ENCODE assay signal across 19 cellular contexts in the genomic region with DNA sequence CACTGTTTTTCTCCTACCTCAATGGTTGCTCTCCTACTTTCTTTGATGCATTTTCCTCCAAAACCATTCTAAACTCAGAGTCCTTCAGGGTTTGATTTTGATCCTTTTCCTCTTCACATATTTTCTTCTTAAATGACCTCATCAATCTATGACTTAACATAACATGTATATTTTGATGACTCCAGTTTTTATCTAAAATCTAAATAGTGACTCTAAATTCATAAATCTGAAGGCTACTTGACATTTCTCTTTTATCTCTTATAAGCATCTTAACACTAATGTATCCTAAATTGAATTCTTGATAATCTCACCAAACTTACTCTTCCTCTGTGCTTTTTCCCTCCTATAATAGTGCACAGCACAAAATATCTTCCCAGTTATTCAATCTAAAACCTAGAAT. TPM values are rescaled to one million over a fixed set of nuclear protein-coding genes. Genes with fewer than 3 reads are reported as not detected.
A peak's percentile ranks its signal among the peaks of the same experiment; 100 is the strongest.
DNase-seq lines count a peak whose midpoint lies in the region; ATAC-seq and TF ChIP-seq lines count a peak whose summit lies in the region.
"Had no signal": no experiment of that assay in that cellular context is flagged by ENCODE, and none has a peak within 500 bp of the region (broad histone marks: within the 10 kb centered on the region; RNA-seq: fewer than 3 reads in every experiment).

No MANE protein-coding gene starts in this region.

- H3K4me3 ChIP-seq in PC-3 (ENCODE audit: low read length) (no peak overlapping the region), SJCRH30 (no peak overlapping the region)
- H3K4me3 ChIP-seq: GM12878, HAP-1 had no signal

- no peak overlapping the region for H3K4me2 ChIP-seq in PC-3 (ENCODE audit: low read length)

- TF ChIP-seq CTCF in PC-3 (conservative IDR thresholded peaks at IDR 0.05; ENCODE audit: low read depth, low read length) (no peak), type B pancreatic cell (conservative IDR thresholded peaks at IDR 0.05) (no peak)

- no peaks in the 10 kb centered on the region for H3K36me3 ChIP-seq in PC-3 (ENCODE audit: low read depth, low read length)
- no peaks in the 10 kb centered on the region for H3K36me3 ChIP-seq in SJCRH30
- H3K36me3 ChIP-seq: HAP-1 had no signal

- no TSS peak for BruUV-seq in PC-3 (replicated peaks; lab: Mats Ljungman, UMichigan)

- H3K27me3 ChIP-seq in PC-3 (ENCODE audit: low read length) (no peaks in the 10 kb centered on the region), SJCRH30 (no peaks in the 10 kb centered on the region)

- H4K20me1 ChIP-seq in PC-3 (ENCODE audit: low read length) = no peaks in the 10 kb centered on the region

- H3K27me3 Mint-ChIP-seq in type B pancreatic cell = no peaks in the 10 kb centered on the region

- no peak overlapping the region for H3K9ac ChIP-seq in PC-3 (ENCODE audit: low read length)

- H3K36me3 Mint-ChIP-seq in type B pancreatic cell = no peaks in the 10 kb centered on the region
- H3K36me3 Mint-ChIP-seq: CD8-positive, alpha-beta T cell had no signal

- no peaks in the 10 kb centered on the region for H3K9me3 Mint-ChIP-seq in type B pancreatic cell
- H3K9me3 Mint-ChIP-seq: CD8-positive, alpha-beta T cell; HFFc6 had no signal

- DNase-seq in PC-3 (no peak), SJCRH30 (no peak), type B pancreatic cell (ENCODE audit: extremely low spot score, unreplicated experiment) (no peak), hippocampal formation (lab: John Stamatoyannopoulos, UW) (no peak)
- DNase-seq in activated CD4-positive, alpha-beta T cell treated with anti-CD3 and anti-CD28 coated beads for 4 hours = no peak
- DNase-seq: C1 segment of cervical spinal cord; Caco-2; CD8-positive, alpha-beta T cell; DMS 273 treated with DMSO at 0.1 percent for 48 hours; DMS79; GDM1; GOT3; HFFc6 had no signal

- CTCF ChIA-PET in PC-3 (lab: Charles Lee) = no interaction called here

- no peak overlapping the region for H3K4me3 Mint-ChIP-seq in type B pancreatic cell
- H3K4me3 Mint-ChIP-seq: CD8-positive, alpha-beta T cell; HFFc6 had no signal

- H2AFZ ChIP-seq in PC-3 (ENCODE audit: low read length) = no peak overlapping the region

- H3K4me1 Mint-ChIP-seq in type B pancreatic cell (ENCODE audit: unreplicated experiment) = peaks cover 48% of the 10 kb centered on the region

- peak overlapping the region; percentile 1 for H3K27ac Mint-ChIP-seq in type B pancreatic cell
- H3K27ac Mint-ChIP-seq: CD8-positive, alpha-beta T cell; HFFc6 had no signal

- POLR2A ChIA-PET in PC-3 (lab: Charles Lee; ENCODE audit: unreplicated experiment) = no interaction called here

- H3K79me2 ChIP-seq in PC-3 (ENCODE audit: low read length) = no peaks in the 10 kb centered on the region

- intact Hi-C loops in PC-3 (cut with micrococcal nuclease) = no loop called here

- ATAC-seq in PC-3 = no peak
- no peak for ATAC-seq in SK-N-SH treated with all-trans-retinoic acid at 6 μM for 48 hours
- no peak for ATAC-seq in HG02981 (IDR thresholded peaks at IDR 0.05; ENCODE audit: unreplicated experiment)
- ATAC-seq: CD8-positive, alpha-beta T cell; GM12878 had no signal

- H3K27ac ChIP-seq in PC-3 (ENCODE audit: low read length) (peak overlapping the region; percentile 66), SJCRH30 (peak overlapping the region; percentile 51; the same call in 1 of the 2 replicates)

- H3F3A ChIP-seq in PC-3 (ENCODE audit: low read length, unreplicated experiment) = no peaks in the 10 kb centered on the region

- H3K9me2 ChIP-seq in PC-3 (replicated peaks; ENCODE audit: low read length) = no peaks in the 10 kb centered on the region; the same call in 1 of the 2 replicates

- H3K4me1 ChIP-seq in PC-3 (ENCODE audit: insufficient read depth, low read length) (peaks cover 54% of the 10 kb centered on the region), SJCRH30 (peaks cover 12% of the 10 kb centered on the region)

- H3K9me3 ChIP-seq in PC-3 (ENCODE audit: low read length) (no peaks in the 10 kb centered on the region), SJCRH30 (replicated peaks) (no peaks in the 10 kb centered on the region)
- H3K9me3 ChIP-seq: Caco-2, HAP-1 had no signal

TF ChIP-seq in SK-N-SH treated with all-trans-retinoic acid at 6 μM for 48 hours, 23 proteins besides CTCF, POLR2A, EP300 and RAD21:
- TF ChIP-seq ZNF8 (CRISPR knock-in tag; IDR thresholded peaks at IDR 0.05) = no peak
- TF ChIP-seq ZC3H10 (CRISPR knock-in tag; IDR thresholded peaks at IDR 0.05) = no peak
- TF ChIP-seq, protein P1, sequence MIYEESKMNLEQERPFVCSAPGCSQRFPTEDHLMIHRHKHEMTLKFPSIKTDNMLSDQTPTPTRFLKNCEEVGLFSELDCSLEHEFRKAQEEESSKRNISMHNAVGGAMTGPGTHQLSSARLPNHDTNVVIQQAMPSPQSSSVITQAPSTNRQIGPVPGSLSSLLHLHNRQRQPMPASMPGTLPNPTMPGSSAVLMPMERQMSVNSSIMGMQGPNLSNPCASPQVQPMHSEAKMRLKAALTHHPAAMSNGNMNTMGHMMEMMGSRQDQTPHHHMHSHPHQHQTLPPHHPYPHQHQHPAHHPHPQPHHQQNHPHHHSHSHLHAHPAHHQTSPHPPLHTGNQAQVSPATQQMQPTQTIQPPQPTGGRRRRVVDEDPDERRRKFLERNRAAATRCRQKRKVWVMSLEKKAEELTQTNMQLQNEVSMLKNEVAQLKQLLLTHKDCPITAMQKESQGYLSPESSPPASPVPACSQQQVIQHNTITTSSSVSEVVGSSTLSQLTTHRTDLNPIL (CRISPR knock-in tag; IDR thresholded peaks at IDR 0.05; ENCODE audit: low read depth) = peak; percentile 51; the same call in 1 of the 2 replicates
- TF ChIP-seq ISL1 (CRISPR knock-in tag; IDR thresholded peaks at IDR 0.05) = peak; percentile 93
TF ChIP-seq in SK-N-SH treated with all-trans-retinoic acid at 6 μM for 48 hours: peak in this region for 2.

RNA-seq across cellular contexts. Expression of a gene that starts 4.7 kb away (rescaled TPM):
- 2.0 and 5.9 TPM in 2 replicates for total RNA-seq in PC-3 (2014; rRNA removed)
- total RNA-seq in SJCRH30 (2014; rRNA removed; shearing (Covaris generic)) = not detected in 2 replicates
- 1.6 and 2.4 TPM in 2 replicates for total RNA-seq in type B pancreatic cell (ENCODE audit: low replicate concordance)
- total RNA-seq: A172; A673; CD8-positive, alpha-beta T cell; HFFc6 had no signal
